10 cellular contexts compared by ENCODE assay signal in genomic region chr16:23518435-23518891, GRCh38. TPM values are rescaled to one million over a fixed set of nuclear protein-coding genes. Genes with fewer than 3 reads are reported as not detected.
DNase-seq lines count a peak whose midpoint lies in the region; ATAC-seq, FAIRE-seq and TF ChIP-seq lines count a peak whose summit lies in the region.
"Had no signal": no experiment of that assay in that cellular context is flagged by ENCODE, and none has a peak within 500 bp of the region (broad histone marks: within the 10 kb centered on the region; RNA-seq: fewer than 3 reads in every experiment).

No MANE protein-coding gene starts in this region.

- H3K27ac ChIP-seq in BLaER1 treated with 17β-estradiol and CSF1 and Interleukin-3, amounts not matched to agents 10 nM and 100 nM = peak overlapping the region; percentile 60 to 96 (median 83); a peak in 21 of 22 replicates
- no peak overlapping the region for H3K27ac ChIP-seq in K562 (ENCODE audit: extremely low read depth, low read depth, low read length)
- H3K27ac ChIP-seq in kidney (ENCODE audit: low read depth in 2 of 2, low read length in 2 of 2) = no peak overlapping the region
- H3K27ac ChIP-seq in stomach = no peak overlapping the region
- H3K27ac ChIP-seq: left ventricle myocardium inferior had no signal

- 0 out of 22 replicates have a peak, but pooled peaks cover 0 to 4% (median 0%) of the 10 kb centered on the region in 11 experiments for H4K20me1 ChIP-seq in BLaER1 treated with 17β-estradiol and CSF1 and Interleukin-3, amounts not matched to agents 10 nM and 100 nM
- no peaks in the 10 kb centered on the region for H4K20me1 ChIP-seq in K562 (replicated peaks; ENCODE audit: control insufficient read depth, insufficient read depth, low read length)

- H3K4me1 ChIP-seq in BLaER1 treated with 17β-estradiol and CSF1 and Interleukin-3, amounts not matched to agents 10 nM and 100 nM = peaks cover 52 to 96% (median 77%) of the 10 kb centered on the region in 10 experiments
- H3K4me1 ChIP-seq in K562 (replicated peaks in 1 of 2; ENCODE audit: control insufficient read depth in 2 of 2, insufficient read depth in 2 of 2, low read length in 2 of 2) (peaks cover 5 to 8% of the 10 kb centered on the region in 2 experiments; a peak in 3 of 5 replicates), kidney (ENCODE audit: control insufficient read depth in 1 of 2, insufficient read depth in 1 of 2, low read depth in 1 of 2, low read length in 2 of 2) (no peaks in the 10 kb centered on the region), stomach (peaks cover 0 to 21% (median 4%) of the 10 kb centered on the region in 4 donors)

- H3K27me3 ChIP-seq in BLaER1 treated with 17β-estradiol and CSF1 and Interleukin-3, amounts not matched to agents 10 nM and 100 nM = no peaks in the 10 kb centered on the region
- H3K27me3 ChIP-seq in K562 (ENCODE audit: control insufficient read depth in 2 of 2, insufficient read depth in 2 of 2, low read length in 2 of 2) = no peaks in the 10 kb centered on the region
- H3K27me3 ChIP-seq in stomach = no peaks in the 10 kb centered on the region

- peak in 1 of 2 experiments; percentile 30; a peak in 1 of 4 replicates for TF ChIP-seq RAD21 in K562 (CRISPR knock-in tag; conservative IDR thresholded peaks at IDR 0.05 in 1 of 2, IDR thresholded peaks at IDR 0.05 in 1 of 2)

- intact Hi-C loops in K562 (cut with micrococcal nuclease) (no loop called here), kidney (cut with DNase I) (no loop called here), stomach (cut with DNase I; ENCODE audit: low total_unique reads) (no loop called here)
- intact Hi-C loops in activated CD4-positive, alpha-beta memory T cell treated with anti-CD3 and anti-CD28 coated beads for 36 hours (cut with micrococcal nuclease) = no loop called here

- H3K27ac Mint-ChIP-seq in activated CD4-positive, alpha-beta memory T cell treated with anti-CD3 and anti-CD28 coated beads for 36 hours = no peak overlapping the region

- peak overlapping the region in 10 of 11 experiments; percentile 48 to 78 (median 64); a peak in 18 of 22 replicates for H3K9ac ChIP-seq in BLaER1 treated with 17β-estradiol and CSF1 and Interleukin-3, amounts not matched to agents 10 nM and 100 nM
- H3K9ac ChIP-seq in K562 (ENCODE audit: insufficient read depth in 1 of 2, low read depth in 2 of 2, low read length in 2 of 2) (no peak overlapping the region), kidney (ENCODE audit: low read length in 2 of 2) (no peak overlapping the region)

- no peaks in the 10 kb centered on the region for H3K9me3 Mint-ChIP-seq in activated CD4-positive, alpha-beta memory T cell treated with anti-CD3 and anti-CD28 coated beads for 36 hours

- no peaks in the 10 kb centered on the region for H3K9me1 ChIP-seq in K562 (ENCODE audit: control insufficient read depth, insufficient read depth, low read length)

- no peaks in the 10 kb centered on the region for H3K79me2 ChIP-seq in K562 (ENCODE audit: control insufficient read depth, insufficient read depth, low read length)

- no peak for TF ChIP-seq EP300 in K562 (IDR thresholded peaks at IDR 0.05; ENCODE audit: low read length)
- no peak for TF ChIP-seq EP300 in stomach (IDR thresholded peaks at IDR 0.05)

- H3K4me2 ChIP-seq in BLaER1 treated with 17β-estradiol and CSF1 and Interleukin-3, amounts not matched to agents 10 nM and 100 nM = peak overlapping the region; percentile 38 to 91 (median 72)
- no peak overlapping the region for H3K4me2 ChIP-seq in K562 (ENCODE audit: insufficient read depth, low read length)

- H2AFZ ChIP-seq in K562 (ENCODE audit: low read depth, low read length) = no peak overlapping the region

- peaks cover 32% of the 10 kb centered on the region for H3K4me1 Mint-ChIP-seq in activated CD4-positive, alpha-beta memory T cell treated with anti-CD3 and anti-CD28 coated beads for 36 hours (ENCODE audit: low read depth)

- ATAC-seq in K562 = peak; percentile 42

- no peak overlapping the region for H3K4me3 ChIP-seq in BLaER1 treated with 17β-estradiol and CSF1 and Interleukin-3, amounts not matched to agents 10 nM and 100 nM
- H3K4me3 ChIP-seq in K562 (no peak overlapping the region), kidney (ENCODE audit: low read length in 2 of 2) (no peak overlapping the region), stomach (no peak overlapping the region)
- H3K4me3 ChIP-seq: left ventricle myocardium inferior had no signal

- peaks cover 30% of the 10 kb centered on the region for H3K36me3 Mint-ChIP-seq in activated CD4-positive, alpha-beta memory T cell treated with anti-CD3 and anti-CD28 coated beads for 36 hours

- in situ Hi-C loops in K562 (cut with MboI) = no loop called here

- H3K9me3 ChIP-seq in BLaER1 treated with 17β-estradiol and CSF1 and Interleukin-3, amounts not matched to agents 10 nM and 100 nM (replicated peaks in 1 of 11) = no peaks in the 10 kb centered on the region
- H3K9me3 ChIP-seq in K562 (replicated peaks; ENCODE audit: control insufficient read depth, insufficient read depth, low read depth, low read length) (no peaks in the 10 kb centered on the region), kidney (ENCODE audit: control insufficient read depth in 1 of 2, low read length in 2 of 2) (no peaks in the 10 kb centered on the region), stomach (no peaks in the 10 kb centered on the region)
- H3K9me3 ChIP-seq: left ventricle myocardium inferior had no signal

- POLR2A ChIA-PET in K562 (lab: Yijun Ruan, JAX) = interaction anchor here (0.6 to 1.0 kb wide), 2 partner anchors 11 to 21 kb away, joined by 3 to 5 read pairs; no protein-coding TSS in a partner anchor
- POLR2A ChIA-PET in activated CD4-positive, alpha-beta memory T cell treated with anti-CD3 and anti-CD28 coated beads for 36 hours (lab: Charles Lee) = no interaction called here

- peaks cover 0 to 45% (median 32%) of the 10 kb centered on the region in 11 experiments; a peak in 19 of 22 replicates for H3K36me3 ChIP-seq in BLaER1 treated with 17β-estradiol and CSF1 and Interleukin-3, amounts not matched to agents 10 nM and 100 nM
- H3K36me3 ChIP-seq in K562 (ENCODE audit: control insufficient read depth, insufficient read depth, low read length) (peaks cover 49% of the 10 kb centered on the region; the same call in 2 of the 3 replicates), kidney (ENCODE audit: control insufficient read depth in 1 of 2, insufficient read depth in 2 of 2, low read length in 2 of 2) (peaks cover 8 to 11% of the 10 kb centered on the region in 2 donors), stomach (peaks cover 10 to 51% (median 34%) of the 10 kb centered on the region in 4 donors)

- DNase-seq in GM20000 (ENCODE audit: low spot score) = peak; percentile 47
- peak; percentile 40 to 44 for DNase-seq in Kasumi-1 (lab: John Stamatoyannopoulos, UW)
- DNase-seq in K562 (ENCODE audit: extremely low read depth in 1 of 4, low spot score in 3 of 4) = peak in 1 of 4 experiments; percentile 51
- no peak for DNase-seq in activated CD4-positive, alpha-beta memory T cell treated with anti-CD3 and anti-CD28 coated beads for 36 hours
- no peak for DNase-seq in kidney
- DNase-seq in stomach = no peak
- DNase-seq in stimulated activated CD4-positive, alpha-beta T cell treated with anti-CD3 and anti-CD28 coated beads, Interleukin-15, amount 100 ng/mL, for 24 hours = no peak
- DNase-seq: left ventricle myocardium inferior had no signal

- no peak for FAIRE-seq in K562 (lab: Jason Lieb, UNC)
- FAIRE-seq in kidney (lab: Jason Lieb, UNC) = no peak
- FAIRE-seq: astrocyte had no signal

- TF ChIP-seq CTCF in GM20000 (IDR thresholded peaks at IDR 0.05; ENCODE audit: extremely low read depth, missing control alignments) = no peak
- TF ChIP-seq CTCF in K562 (IDR thresholded peaks at IDR 0.05 in 2 of 3, conservative IDR thresholded peaks at IDR 0.05 in 1 of 3; ENCODE audit: insufficient read depth in 2 of 3, low read depth in 1 of 3, low read length in 3 of 3) = no peak
- no peak for TF ChIP-seq CTCF in kidney (IDR thresholded peaks at IDR 0.05; ENCODE audit: borderline replicate concordance, extremely low read depth, insufficient read depth)
- TF ChIP-seq CTCF in stomach (IDR thresholded peaks at IDR 0.05) = no peak

- H3K4me3 Mint-ChIP-seq in activated CD4-positive, alpha-beta memory T cell treated with anti-CD3 and anti-CD28 coated beads for 36 hours = no peak overlapping the region

- CTCF ChIA-PET in K562 (lab: Yijun Ruan, JAX; ENCODE audit: low intra/inter-chr PET ratio) = no interaction called here
- CTCF ChIA-PET in activated CD4-positive, alpha-beta memory T cell treated with anti-CD3 and anti-CD28 coated beads for 36 hours (lab: Charles Lee) = interaction anchor here (0.7 kb wide), 1 partner anchor 10 kb away, joined by 3 read pairs; no protein-coding TSS in a partner anchor

- no peaks in the 10 kb centered on the region for H3K27me3 Mint-ChIP-seq in activated CD4-positive, alpha-beta memory T cell treated with anti-CD3 and anti-CD28 coated beads for 36 hours

- 28% methylated on average over 3 of the region's 3 CpGs for WGBS in K562 (ENCODE audit: insufficient coverage, low coverage, missing lambda C conversion rate)
- WGBS in stomach, 5 donors = 46 to 71% (median 61%) methylated on average over 3 of the region's 3 CpGs

- no TSS peak for BruUV-seq in K562 (replicated peaks; lab: Mats Ljungman, UMichigan)

- TF ChIP-seq POLR2A in K562 (conservative IDR thresholded peaks at IDR 0.05) = no peak
- TF ChIP-seq POLR2A in stomach (IDR thresholded peaks at IDR 0.05) = no peak

RNA-seq across cellular contexts. Expression of gene GGA2, which starts 8.2 kb away (rescaled TPM):
- 367 and 371 TPM in 2 replicates for total RNA-seq in K562 (2011; cell fraction: chromatin; rRNA removed; ENCODE audit: low replicate concordance)
- 182 and 192 TPM in 2 replicates for total RNA-seq in K562 (2011; cell fraction: nucleolus; rRNA removed)
- total RNA-seq in K562 (2011; cell fraction: nucleoplasm; rRNA removed) = 271 and 359 TPM in 2 replicates
- total RNA-seq in K562 (2014; rRNA removed) (53.3 and 66.3 TPM in 2 replicates), K562 (2014; rRNA removed; fragmentation: Illumina TruSeq; extraction: Trizol) (64.5 and 78.7 TPM in 2 replicates), K562 (2015; rRNA removed; fragmentation: Illumina TruSeq; extraction: Trizol) (53.6 and 63.0 TPM in 2 replicates), K562 (2021) (88.9 and 93.1 TPM in 2 replicates), kidney (79.9 TPM), stomach (10 to 100 TPM; 22.0 to 62.5 (median 48.8) TPM)
- polyA plus RNA-seq in K562 (2011; rRNA removed) (97.5 and 110 TPM in 2 replicates), K562 (2014; fragmentation: Illumina TruSeq; extraction: Trizol) (99.9 and 133 TPM in 2 replicates), K562 (2014; fragmentation: Nextera tagmentation; extraction: Ambion mirVana) (10 to 100 TPM; 11.9 to 15.7 TPM), K562 (2014; rRNA removed) (74.6 and 78.4 TPM in 2 replicates), kidney (ENCODE audit: insufficient read depth, low read depth, low replicate concordance) (43.5 TPM), stomach (10 to 100 TPM; 17.6 to 28.9 (median 19.7) TPM)
- 43.4 and 61.3 TPM in 2 replicates for polyA plus RNA-seq in K562 (2011; cell fraction: cytosol; rRNA removed)
- 220 and 244 TPM in 2 replicates for polyA plus RNA-seq in K562 (2011; cell fraction: nucleus; rRNA removed)
- polyA plus RNA-seq in K562 (2012) = 54.5 and 77.0 TPM in 2 replicates
- 87.4 and 89.5 TPM in 2 replicates for polyA minus RNA-seq in K562 (2011; rRNA and poly(A)+ RNA removed)
- 36.8 and 46.2 TPM in 2 replicates for polyA minus RNA-seq in K562 (2011; cell fraction: cytosol; rRNA and poly(A)+ RNA removed)
- polyA minus RNA-seq in K562 (2011; cell fraction: nucleus; rRNA and poly(A)+ RNA removed) = 56.7 and 77.6 TPM in 2 replicates
- total RNA-seq in activated CD4-positive, alpha-beta memory T cell treated with anti-CD3 and anti-CD28 coated beads for 36 hours = 10 to 100 TPM; 73.3 to 75.1 TPM

RNA-seq across cellular contexts. Expression of gene EARS2, which starts 38.7 kb away (rescaled TPM):
- 61.3 and 143 TPM in 2 replicates for total RNA-seq in K562 (2011; cell fraction: chromatin; rRNA removed; ENCODE audit: low replicate concordance)
- total RNA-seq in K562 (2011; cell fraction: nucleolus; rRNA removed) = 97.4 and 101 TPM in 2 replicates
- total RNA-seq in K562 (2011; cell fraction: nucleoplasm; rRNA removed) = 85.9 and 96.5 TPM in 2 replicates
- total RNA-seq in K562 (2014; rRNA removed) (31.3 and 40.7 TPM in 2 replicates), K562 (2014; rRNA removed; fragmentation: Illumina TruSeq; extraction: Trizol) (38.2 and 42.1 TPM in 2 replicates), K562 (2015; rRNA removed; fragmentation: Illumina TruSeq; extraction: Trizol) (39.9 and 41.7 TPM in 2 replicates), K562 (2021) (35.7 and 35.9 TPM in 2 replicates), kidney (21.6 TPM), stomach (100 to 1,000 TPM in 1 of 5 donors, 10 to 100 TPM in 4; 14.0 to 176 (median 24.2) TPM)
- polyA plus RNA-seq in K562 (2011; rRNA removed) (57.4 and 63.3 TPM in 2 replicates), K562 (2014; fragmentation: Illumina TruSeq; extraction: Trizol) (46.6 and 58.6 TPM in 2 replicates), K562 (2014; fragmentation: Nextera tagmentation; extraction: Ambion mirVana) (10 to 100 TPM; 17.6 to 20.4 TPM), K562 (2014; rRNA removed) (36.3 and 43.2 TPM in 2 replicates), kidney (ENCODE audit: insufficient read depth, low read depth, low replicate concordance) (30.4 TPM), stomach (10 to 100 TPM in 2 of 3 donors, 1 to 10 TPM in 1; 7.8 to 15.6 (median 13.7) TPM)
- polyA plus RNA-seq in K562 (2011; cell fraction: cytosol; rRNA removed) = 80.9 and 118 TPM in 2 replicates
- polyA plus RNA-seq in K562 (2011; cell fraction: nucleus; rRNA removed) = 62.7 and 98.7 TPM in 2 replicates
- 17.5 and 29.5 TPM in 2 replicates for polyA plus RNA-seq in K562 (2012)
- 78.2 and 79.2 TPM in 2 replicates for polyA minus RNA-seq in K562 (2011; rRNA and poly(A)+ RNA removed)
- polyA minus RNA-seq in K562 (2011; cell fraction: cytosol; rRNA and poly(A)+ RNA removed) = 41.2 and 58.2 TPM in 2 replicates
- polyA minus RNA-seq in K562 (2011; cell fraction: nucleus; rRNA and poly(A)+ RNA removed) = 39.6 and 57.3 TPM in 2 replicates
- total RNA-seq in activated CD4-positive, alpha-beta memory T cell treated with anti-CD3 and anti-CD28 coated beads for 36 hours = 10 to 100 TPM; 21.6 to 23.6 TPM

RNA-seq across cellular contexts. Expression of gene UBFD1, which starts 39.1 kb away (rescaled TPM):
- 119 and 132 TPM in 2 replicates for total RNA-seq in K562 (2011; cell fraction: chromatin; rRNA removed; ENCODE audit: low replicate concordance)
- 81.9 and 104 TPM in 2 replicates for total RNA-seq in K562 (2011; cell fraction: nucleolus; rRNA removed)
- total RNA-seq in K562 (2011; cell fraction: nucleoplasm; rRNA removed) = 134 and 172 TPM in 2 replicates
- total RNA-seq in K562 (2014; rRNA removed) (66.2 and 91.7 TPM in 2 replicates), K562 (2014; rRNA removed; fragmentation: Illumina TruSeq; extraction: Trizol) (31.0 and 34.6 TPM in 2 replicates), K562 (2015; rRNA removed; fragmentation: Illumina TruSeq; extraction: Trizol) (25.5 and 26.3 TPM in 2 replicates), K562 (2021) (65.6 and 68.1 TPM in 2 replicates), kidney (52.8 TPM), stomach (100 to 1,000 TPM in 1 of 5 donors, 10 to 100 TPM in 4; 16.3 to 163 (median 52.7) TPM)
- polyA plus RNA-seq in K562 (2011; rRNA removed) (51.3 and 53.2 TPM in 2 replicates), K562 (2014; fragmentation: Illumina TruSeq; extraction: Trizol) (29.0 and 34.0 TPM in 2 replicates), K562 (2014; fragmentation: Nextera tagmentation; extraction: Ambion mirVana) (10 to 100 TPM; 10.7 to 11.0 TPM), K562 (2014; rRNA removed) (47.9 and 58.8 TPM in 2 replicates), kidney (ENCODE audit: insufficient read depth, low read depth, low replicate concordance) (20.8 TPM), stomach (10 to 100 TPM in 1 of 3 donors, 1 to 10 TPM in 2; 6.0 to 10.1 (median 6.0) TPM)
- polyA plus RNA-seq in K562 (2011; cell fraction: cytosol; rRNA removed) = 45.2 and 62.5 TPM in 2 replicates
- polyA plus RNA-seq in K562 (2011; cell fraction: nucleus; rRNA removed) = 77.7 and 83.6 TPM in 2 replicates
- 29.3 and 42.1 TPM in 2 replicates for polyA plus RNA-seq in K562 (2012)
- polyA minus RNA-seq in K562 (2011; rRNA and poly(A)+ RNA removed) = 44.9 and 47.1 TPM in 2 replicates
- polyA minus RNA-seq in K562 (2011; cell fraction: cytosol; rRNA and poly(A)+ RNA removed) = 22.3 and 28.6 TPM in 2 replicates
- polyA minus RNA-seq in K562 (2011; cell fraction: nucleus; rRNA and poly(A)+ RNA removed) = 43.6 and 61.6 TPM in 2 replicates
- total RNA-seq in activated CD4-positive, alpha-beta memory T cell treated with anti-CD3 and anti-CD28 coated beads for 36 hours = 10 to 100 TPM; 53.9 to 54.4 TPM

Comparison
In these comparisons a context has a peak if more than half of its experiments do, and no peak if none do; other contexts are left out.
1. H3K27ac ChIP-seq: peak in BLaER1 treated with 17β-estradiol and CSF1 and Interleukin-3, amounts not matched to agents 10 nM and 100 nM (11 of 11); none in K562 (single experiment), kidney (0 of 2) and stomach (0 of 5).
2. H3K9ac ChIP-seq: peak in BLaER1 treated with 17β-estradiol and CSF1 and Interleukin-3, amounts not matched to agents 10 nM and 100 nM (10 of 11); none in K562 (0 of 2) and kidney (0 of 2).
3. DNase-seq: peak in GM20000 (single experiment) and Kasumi-1 (2 of 2); none in activated CD4-positive, alpha-beta memory T cell treated with anti-CD3 and anti-CD28 coated beads for 36 hours (single experiment), kidney (single experiment), stomach (single experiment) and stimulated activated CD4-positive, alpha-beta T cell treated with anti-CD3 and anti-CD28 coated beads, Interleukin-15, amount 100 ng/mL, for 24 hours (single experiment).